In the genomic region with DNA sequence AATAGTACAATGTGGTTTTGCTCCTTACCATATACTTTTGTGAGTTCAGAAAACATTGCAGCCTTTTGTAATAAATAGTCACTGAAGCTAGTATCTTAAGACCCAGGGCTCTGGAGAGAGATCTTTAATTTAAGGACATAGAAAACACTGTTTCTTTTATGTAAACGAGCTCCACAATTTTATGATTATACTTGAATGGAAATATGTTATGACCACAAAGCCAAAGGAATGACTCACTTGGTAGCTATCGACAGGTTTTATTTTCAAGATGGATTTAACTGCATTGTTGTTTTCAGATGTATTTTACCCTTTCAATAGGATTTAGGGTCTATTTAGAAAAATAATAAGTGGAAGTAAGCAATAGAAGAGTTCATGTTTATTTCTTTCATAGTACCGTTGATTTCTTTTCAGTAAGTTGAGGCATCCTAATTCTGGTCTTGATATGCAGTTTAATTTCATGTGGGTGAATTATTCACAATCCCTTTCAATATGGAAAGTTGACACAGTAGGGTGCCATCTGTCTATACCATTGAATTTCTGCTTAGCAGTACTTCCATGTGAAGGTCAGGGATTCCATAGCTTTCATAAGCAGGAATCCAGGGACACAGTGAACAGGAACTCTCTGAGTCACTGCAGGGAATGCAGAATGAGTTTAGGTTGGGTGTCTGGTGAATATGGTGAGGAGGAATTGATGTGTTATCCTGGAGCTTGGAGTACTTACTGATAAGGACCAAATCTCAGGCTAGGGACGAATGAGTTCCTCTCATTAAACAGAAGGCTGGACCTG, we compare ENCODE assay signal across 14 cellular contexts.
DNase-seq lines count a peak whose midpoint lies in the region; ATAC-seq and TF ChIP-seq lines count a peak whose summit lies in the region.
"Had no signal": no experiment of that assay in that cellular context is flagged by ENCODE, and none has a peak within 500 bp of the region (broad histone marks: within the 10 kb centered on the region; RNA-seq: fewer than 3 reads in every experiment).

No MANE protein-coding gene starts in this region.

- peak overlapping the region in 1 of 2 experiments; percentile 7; a peak in 2 of 4 replicates for H4K8ac ChIP-seq in IMR-90 (ENCODE audit: low read depth in 2 of 2, low read length in 2 of 2)

- no peak overlapping the region; the same call in 1 of the 2 replicates for H2AK5ac ChIP-seq in IMR-90 (ENCODE audit: low read depth, low read length)

- 0 out of 2 replicates have a peak, but pooled peaks have one; percentile 17 for TF ChIP-seq RAD21 in IMR-90 (IDR thresholded peaks at IDR 0.05; ENCODE audit: low read length)

- H3K23ac ChIP-seq in IMR-90 (ENCODE audit: low read depth, low read length): peak overlapping the region; percentile 10; the same call in 1 of the 2 replicates

- no peak for TF ChIP-seq POLR2A in IMR-90 (IDR thresholded peaks at IDR 0.05; ENCODE audit: low read depth, low read length)

- H3K27me3 Mint-ChIP-seq in endodermal cell (ENCODE audit: insufficient read depth): no peaks in the 10 kb centered on the region
- H3K27me3 Mint-ChIP-seq in stimulated activated memory B cell treated with anti-CD40 and anti-IgM and Interleukin-4, amounts not matched to agents 10 μg/mL and 1 μg/mL and 100 μg/mL, for 72 hours: no peaks in the 10 kb centered on the region

- no peaks in the 10 kb centered on the region for H3K27me3 ChIP-seq in ACC112 (ENCODE audit: insufficient read depth, low read length)
- no peaks in the 10 kb centered on the region for H3K27me3 ChIP-seq in IMR-90 (ENCODE audit: control insufficient read depth, insufficient read depth, low read length)
- H3K27me3 ChIP-seq in endodermal cell (ENCODE audit: control insufficient read depth, insufficient read depth, low read length, poor library complexity, severe bottlenecking): no peaks in the 10 kb centered on the region
- no peaks in the 10 kb centered on the region for H3K27me3 ChIP-seq in PC-9 (ENCODE audit: insufficient read depth, low read depth)

- DNase-seq in IMR-90 (peak; percentile 88), endodermal cell (no peak), kidney glomerular epithelial cell (lab: John Stamatoyannopoulos, UW) (peak; percentile 55), PC-9 (no peak), NCI-H1436 (lab: John Stamatoyannopoulos, UW) (no peak)
- no peak for DNase-seq in activated CD4-positive, alpha-beta T cell treated with anti-CD3 and anti-CD28 coated beads, Interleukin-2, amount 50 U/mL, for 4 hours
- DNase-seq: activated T-cell treated with anti-CD3 and anti-CD28 coated beads, Interleukin-2, amount 50 U/mL, for 48 hours; NCI-H1105; stimulated activated CD4-positive, alpha-beta T cell treated with anti-CD3 and anti-CD28 coated beads, Interleukin-4, amount 100 ng/mL, for 24 hours; T1000 had no signal

- H4K5ac ChIP-seq in IMR-90 (ENCODE audit: low read depth, low read length): peak overlapping the region; percentile 10; the same call in 1 of the 2 replicates

- peak overlapping the region; percentile 33 for H2BK5ac ChIP-seq in IMR-90 (ENCODE audit: low read depth, low read length, poor library complexity, severe bottlenecking)

- H3K18ac ChIP-seq in IMR-90 (ENCODE audit: low read depth, low read length): peak overlapping the region; percentile 32; the same call in 1 of the 2 replicates

- H3K27ac ChIP-seq in ACC112 (ENCODE audit: low read depth, low read length) (peak overlapping the region; percentile 33; the same call in 1 of the 2 replicates), IMR-90 (ENCODE audit: insufficient read depth, low read length) (peak overlapping the region; percentile 48; the same call in 1 of the 2 replicates), endodermal cell (ENCODE audit: low read depth, low read length) (peak overlapping the region; percentile 62), PC-9 (no peak overlapping the region)

- no CpG with 5 or more reads among the region's 4 CpGs for WGBS in IMR-90 (ENCODE audit: extremely low coverage in 2 of 2, insufficient read length in 1 of 2), 2 experiments
- 86 to 88% methylated on average over 3 to 4 of the region's 4 CpGs for WGBS in endodermal cell (ENCODE audit: insufficient coverage in 1 of 2, insufficient read length in 1 of 2), 2 experiments

- no peaks in the 10 kb centered on the region for H3K9me3 Mint-ChIP-seq in endodermal cell
- no peaks in the 10 kb centered on the region for H3K9me3 Mint-ChIP-seq in stimulated activated memory B cell treated with anti-CD40 and anti-IgM and Interleukin-4, amounts not matched to agents 10 μg/mL and 1 μg/mL and 100 μg/mL, for 72 hours

- H4K20me1 ChIP-seq in IMR-90 (ENCODE audit: insufficient read depth, low read length) (no peaks in the 10 kb centered on the region), PC-9 (ENCODE audit: insufficient read depth) (no peaks in the 10 kb centered on the region)

- BruUV-seq in IMR-90 (replicated peaks; lab: Mats Ljungman, UMichigan) (no TSS peak), PC-9 (replicated peaks; lab: Mats Ljungman, UMichigan) (no TSS peak)

- peak overlapping the region; percentile 35; the same call in 1 of the 2 replicates for H3K14ac ChIP-seq in IMR-90 (replicated peaks; ENCODE audit: low read depth, low read length)

- no peak overlapping the region for H3K56ac ChIP-seq in IMR-90 (ENCODE audit: extremely low read depth, insufficient read depth, low read length)

- H2AFZ ChIP-seq in ACC112 (ENCODE audit: low read length, unreplicated experiment): peak overlapping the region; percentile 81
- H2AFZ ChIP-seq in IMR-90 (replicated peaks; ENCODE audit: low read length, poor library complexity): no peak overlapping the region
- no peak overlapping the region for H2AFZ ChIP-seq in PC-9

- no peaks in the 10 kb centered on the region for H3K9me2 ChIP-seq in PC-9 (ENCODE audit: insufficient read depth)

- in situ Hi-C loops in IMR-90 (cut with MboI; ENCODE audit: low sequenced_read_pairs): no loop called here

- H3K4me3 ChIP-seq in ACC112 (ENCODE audit: low read depth, low read length): peak overlapping the region; percentile 36; the same call in 1 of the 2 replicates
- no peak overlapping the region for H3K4me3 ChIP-seq in IMR-90 (ENCODE audit: insufficient read depth, low read depth, low read length)
- H3K4me3 ChIP-seq in endodermal cell (ENCODE audit: low read length): no peak overlapping the region
- no peak overlapping the region for H3K4me3 ChIP-seq in PC-9
- H3K4me3 ChIP-seq: coronary artery had no signal

- dilution Hi-C loops in IMR-90 (cut with HindIII; ENCODE audit: low sequenced_read_pairs, unreplicated experiment): no loop called here

- peak; percentile 95 for ATAC-seq in IMR-90 (ENCODE audit: low read depth)
- ATAC-seq in stimulated activated memory B cell treated with anti-CD40 and anti-IgM and Interleukin-4, amounts not matched to agents 10 μg/mL and 1 μg/mL and 100 μg/mL, for 72 hours: no peak

- H2BK20ac ChIP-seq in IMR-90 (ENCODE audit: low read depth, low read length): peak overlapping the region; percentile 23; the same call in 1 of the 2 replicates

- H3K9me3 ChIP-seq in IMR-90 (ENCODE audit: control insufficient read depth, insufficient read depth, low read length) (no peaks in the 10 kb centered on the region), endodermal cell (ENCODE audit: control insufficient read depth, low read length) (no peaks in the 10 kb centered on the region), PC-9 (ENCODE audit: insufficient read depth, low read depth) (no peaks in the 10 kb centered on the region)

- no peaks in the 10 kb centered on the region; the same call in 1 of the 2 replicates for H3F3A ChIP-seq in PC-9 (ENCODE audit: insufficient read depth, low read depth)

- peak overlapping the region; percentile 6; the same call in 1 of the 3 replicates for H2BK15ac ChIP-seq in IMR-90 (ENCODE audit: low read depth, low read length)

- CTCF ChIA-PET in IMR-90 (lab: Yijun Ruan, JAX): interaction anchor here (1.4 kb wide), 1 partner anchor 50 kb away, joined by 6 read pairs; no protein-coding TSS in a partner anchor
- CTCF ChIA-PET in PC-9 (lab: Charles Lee): no interaction called here

- no peak overlapping the region for H2AK9ac ChIP-seq in IMR-90 (replicated peaks; ENCODE audit: low read depth, low read length, poor library complexity)

- no peak overlapping the region for H3K4ac ChIP-seq in IMR-90 (ENCODE audit: low read depth, low read length)

- H3K36me3 ChIP-seq in ACC112 (ENCODE audit: insufficient read depth, low read length) (no peaks in the 10 kb centered on the region), IMR-90 (ENCODE audit: control insufficient read depth, insufficient read depth, low read length) (no peaks in the 10 kb centered on the region; the same call in 1 of the 2 replicates), endodermal cell (ENCODE audit: control insufficient read depth, insufficient read depth, low read length) (no peaks in the 10 kb centered on the region), PC-9 (ENCODE audit: low read depth) (no peaks in the 10 kb centered on the region)

- no peak overlapping the region for H3K4me3 Mint-ChIP-seq in endodermal cell
- no peak overlapping the region for H3K4me3 Mint-ChIP-seq in stimulated activated memory B cell treated with anti-CD40 and anti-IgM and Interleukin-4, amounts not matched to agents 10 μg/mL and 1 μg/mL and 100 μg/mL, for 72 hours
- H3K4me3 Mint-ChIP-seq: B cell had no signal

- H3K4me1 ChIP-seq in ACC112 (ENCODE audit: control insufficient read depth, insufficient read depth, low read length, unreplicated experiment) (peaks cover 15% of the 10 kb centered on the region), IMR-90 (ENCODE audit: control insufficient read depth, insufficient read depth, low read length) (peaks cover 14% of the 10 kb centered on the region), endodermal cell (ENCODE audit: control insufficient read depth, insufficient read depth, low read length) (no peaks in the 10 kb centered on the region), PC-9 (replicated peaks; ENCODE audit: insufficient read depth) (0 out of 2 replicates have a peak, but pooled peaks cover 7% of the 10 kb centered on the region)

- no peak overlapping the region; the same call in 1 of the 2 replicates for H4K91ac ChIP-seq in IMR-90 (ENCODE audit: insufficient read depth, low read depth, low read length)

- POLR2A ChIA-PET in IMR-90 (lab: Charles Lee; ENCODE audit: unreplicated experiment) (no interaction called here), PC-9 (lab: Charles Lee; ENCODE audit: unreplicated experiment) (interaction anchor here (0.6 kb wide), 1 partner anchor 60 kb away, joined by 3 read pairs; no protein-coding TSS in a partner anchor)

- H3K9ac ChIP-seq in IMR-90 (ENCODE audit: low read depth, low read length): no peak overlapping the region
- no peak overlapping the region for H3K9ac ChIP-seq in endodermal cell (ENCODE audit: extremely low read depth, low read length, poor library complexity, severe bottlenecking)

- peaks cover 26 to 52% of the 10 kb centered on the region in 2 experiments for H3K79me1 ChIP-seq in IMR-90 (ENCODE audit: low read depth in 1 of 2, low read length in 2 of 2)

- peaks cover 11% of the 10 kb centered on the region; the same call in 1 of the 2 replicates for H3K9me1 ChIP-seq in IMR-90 (ENCODE audit: insufficient read depth, low read length)

- intact Hi-C loops in IMR-90 (cut with micrococcal nuclease): no loop called here
- intact Hi-C loops in PC-9 (cut with micrococcal nuclease; ENCODE audit: unreplicated experiment): no loop called here

- H3K4me2 ChIP-seq in IMR-90 (ENCODE audit: low read depth, low read length): peak overlapping the region; percentile 85
- H3K4me2 ChIP-seq in PC-9: no peak overlapping the region

- H3K36me3 Mint-ChIP-seq in endodermal cell (ENCODE audit: low read depth): no peaks in the 10 kb centered on the region
- H3K36me3 Mint-ChIP-seq in stimulated activated memory B cell treated with anti-CD40 and anti-IgM and Interleukin-4, amounts not matched to agents 10 μg/mL and 1 μg/mL and 100 μg/mL, for 72 hours: no peaks in the 10 kb centered on the region

- peak overlapping the region; percentile 32 for H2BK120ac ChIP-seq in IMR-90 (ENCODE audit: low read depth, low read length)

- TF ChIP-seq CTCF in IMR-90 (conservative IDR thresholded peaks at IDR 0.05; ENCODE audit: low read depth, low read length) (no peak), endodermal cell (conservative IDR thresholded peaks at IDR 0.05) (no peak), PC-9 (conservative IDR thresholded peaks at IDR 0.05) (no peak)

- no peak overlapping the region for H3K27ac Mint-ChIP-seq in endodermal cell
- H3K27ac Mint-ChIP-seq in stimulated activated memory B cell treated with anti-CD40 and anti-IgM and Interleukin-4, amounts not matched to agents 10 μg/mL and 1 μg/mL and 100 μg/mL, for 72 hours: no peak overlapping the region
- H3K27ac Mint-ChIP-seq: B cell had no signal

- H3K4me1 Mint-ChIP-seq in endodermal cell: peaks cover 14% of the 10 kb centered on the region
- peaks cover 6% of the 10 kb centered on the region for H3K4me1 Mint-ChIP-seq in stimulated activated memory B cell treated with anti-CD40 and anti-IgM and Interleukin-4, amounts not matched to agents 10 μg/mL and 1 μg/mL and 100 μg/mL, for 72 hours
- H3K4me1 Mint-ChIP-seq: B cell had no signal

- H3K79me2 ChIP-seq in ACC112 (ENCODE audit: control insufficient read depth, insufficient read depth, low read length, unreplicated experiment) (no peaks in the 10 kb centered on the region), PC-9 (ENCODE audit: low read depth) (peaks cover 45% of the 10 kb centered on the region)

Comparison
In these comparisons a context has a peak if more than half of its experiments do, and no peak if none do; other contexts are left out.
1. DNase-seq: peak in IMR-90 (single experiment) and kidney glomerular epithelial cell (single experiment); none in endodermal cell (single experiment), PC-9 (0 of 2), NCI-H1436 (single experiment) and activated CD4-positive, alpha-beta T cell treated with anti-CD3 and anti-CD28 coated beads, Interleukin-2, amount 50 U/mL, for 4 hours (0 of 2).